ENCODE assay signal across 21 cellular contexts in the genomic region with DNA sequence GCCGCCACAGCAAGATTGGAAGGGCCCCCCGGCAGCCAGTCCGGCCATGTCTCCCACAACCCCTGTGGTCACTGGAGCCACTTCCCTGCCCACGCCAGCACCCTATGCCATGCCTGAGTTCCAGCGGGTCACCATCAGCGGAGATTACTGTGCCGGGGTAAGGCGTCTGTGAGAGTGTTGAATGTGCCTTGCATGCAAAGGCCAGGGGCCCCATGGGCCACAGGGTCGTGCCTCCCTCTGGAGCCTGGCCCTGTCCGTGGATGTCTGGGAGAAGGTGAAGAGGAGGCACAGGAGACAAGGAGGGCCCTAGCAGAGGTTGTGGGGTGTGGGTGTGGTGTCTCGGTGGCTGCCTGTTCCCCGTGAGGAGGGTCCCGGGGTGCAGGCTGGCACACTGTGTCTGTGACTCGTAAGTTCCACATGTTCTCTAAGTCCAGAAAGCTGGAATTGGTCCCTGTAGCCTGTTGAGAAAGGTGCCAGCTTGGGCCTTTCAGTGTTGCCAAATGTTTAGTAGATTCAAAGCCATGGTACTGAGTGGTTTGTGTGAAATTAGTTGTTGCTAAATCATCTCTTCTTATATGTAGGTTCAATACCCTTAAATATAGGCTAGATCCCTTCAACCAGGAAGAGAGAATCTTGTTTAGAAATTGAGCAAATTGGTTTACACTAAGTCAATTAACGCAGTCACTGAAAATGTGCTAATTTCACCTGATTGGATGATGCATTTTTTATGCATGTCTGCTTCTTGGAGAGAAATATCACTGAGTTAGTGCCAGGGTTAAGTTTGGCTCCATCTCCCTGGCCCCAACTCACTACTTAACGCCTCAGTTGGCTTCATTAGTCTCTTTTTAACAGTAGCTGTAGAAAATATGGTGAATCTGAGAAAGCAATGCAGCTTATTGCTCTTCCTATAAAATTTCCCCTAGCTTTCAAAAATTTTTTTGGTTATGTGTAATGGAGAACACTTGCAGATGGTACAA. TPM values are rescaled to one million over a fixed set of nuclear protein-coding genes. Genes with fewer than 3 reads are reported as not detected.
DNase-seq lines count a peak whose midpoint lies in the region; ATAC-seq and TF ChIP-seq lines count a peak whose summit lies in the region.
"Had no signal": no experiment of that assay in that cellular context is flagged by ENCODE, and none has a peak within 500 bp of the region (broad histone marks: within the 10 kb centered on the region; RNA-seq: fewer than 3 reads in every experiment).

No MANE protein-coding gene starts in this region.

- H3K27me3 ChIP-seq in GM23248 (replicated peaks; ENCODE audit: insufficient read depth) (no peaks in the 10 kb centered on the region), PC-9 (ENCODE audit: insufficient read depth, low read depth) (no peaks in the 10 kb centered on the region)
- H3K27me3 ChIP-seq: BLaER1, esophagus squamous epithelium, heart right ventricle had no signal

- H3K36me3 ChIP-seq in GM23248 (ENCODE audit: low read depth) (no peaks in the 10 kb centered on the region), PC-9 (ENCODE audit: low read depth) (no peaks in the 10 kb centered on the region)

- peak overlapping the region; percentile 83 for H3K27ac Mint-ChIP-seq in activated B cell treated with CpG ODN at 0.5 μM for 24 hours
- H3K27ac Mint-ChIP-seq: activated CD4-positive, alpha-beta T cell treated with anti-CD3 and anti-CD28 coated beads, Interleukin-2, amount 10 ng/mL, durations not matched to agents 7 days and 5 days; dendritic cell treated with granulocyte-macrophage colony-stimulating factor and Interleukin-4, amounts not matched to agents 40 ng/mL and 50 ng/mL, for 4 days had no signal

- no peaks in the 10 kb centered on the region for H3K27me3 Mint-ChIP-seq in activated B cell treated with CpG ODN at 0.5 μM for 24 hours
- H3K27me3 Mint-ChIP-seq: activated CD4-positive, alpha-beta T cell treated with anti-CD3 and anti-CD28 coated beads, Interleukin-2, amount 10 ng/mL, durations not matched to agents 7 days and 5 days; dendritic cell treated with granulocyte-macrophage colony-stimulating factor and Interleukin-4, amounts not matched to agents 40 ng/mL and 50 ng/mL, for 4 days had no signal

- H3K79me2 ChIP-seq in GM23248 (ENCODE audit: insufficient read depth) (no peaks in the 10 kb centered on the region), PC-9 (ENCODE audit: low read depth) (no peaks in the 10 kb centered on the region)

- no peaks in the 10 kb centered on the region for H4K20me1 ChIP-seq in GM23248 (ENCODE audit: insufficient read depth)
- no peaks in the 10 kb centered on the region for H4K20me1 ChIP-seq in PC-9 (ENCODE audit: insufficient read depth)

- TF ChIP-seq CTCF in activated B cell treated with CpG ODN at 0.5 μM for 24 hours (IDR thresholded peaks at IDR 0.05) (no peak), PC-9 (conservative IDR thresholded peaks at IDR 0.05) (no peak)

- H3K4me3 Mint-ChIP-seq in activated B cell treated with CpG ODN at 0.5 μM for 24 hours = no peak overlapping the region
- H3K4me3 Mint-ChIP-seq: activated CD4-positive, alpha-beta T cell treated with anti-CD3 and anti-CD28 coated beads, Interleukin-2, amount 10 ng/mL, durations not matched to agents 7 days and 5 days; dendritic cell treated with granulocyte-macrophage colony-stimulating factor and Interleukin-4, amounts not matched to agents 40 ng/mL and 50 ng/mL, for 4 days had no signal

- H3K4me3 ChIP-seq in GM23248 (no peak overlapping the region), PC-9 (no peak overlapping the region)
- H3K4me3 ChIP-seq: BLaER1, esophagus squamous epithelium, heart right ventricle had no signal

- H3K36me3 Mint-ChIP-seq in activated B cell treated with CpG ODN at 0.5 μM for 24 hours (ENCODE audit: low read depth) = peaks cover 90% of the 10 kb centered on the region

- H3K9ac ChIP-seq in GM23248 = no peak overlapping the region
- H3K9ac ChIP-seq: BLaER1 had no signal

- intact Hi-C loops in activated B cell treated with CpG ODN at 0.5 μM for 24 hours (cut with micrococcal nuclease) (no loop called here), posterior vena cava (cut with DNase I) (no loop called here), PC-9 (cut with micrococcal nuclease; ENCODE audit: unreplicated experiment) (no loop called here)

- WGBS in GM23248 (ENCODE audit: low coverage in 1 of 2, low lambda C conversion rate in 2 of 2, missing lambda C conversion rate in 2 of 2), 2 experiments = 76 to 79% methylated on average over 16 of the region's 16 CpGs

- in situ Hi-C loops in GM23248 (cut with MboI) = no loop called here

- no peak overlapping the region for H2AFZ ChIP-seq in GM23248
- no peak overlapping the region for H2AFZ ChIP-seq in PC-9

- DNase-seq in GM23248 = peak; percentile 19
- DNase-seq in activated B cell treated with CpG ODN at 0.5 μM for 24 hours = no peak
- peak; percentile 32 for DNase-seq in fibroblast of gingiva (ENCODE audit: low read depth)
- peak; percentile 64 for DNase-seq in posterior vena cava (ENCODE audit: low spot score)
- no peak for DNase-seq in NCI-H1048 (lab: John Stamatoyannopoulos, UW)
- no peak for DNase-seq in RKO (ENCODE audit: low spot score)
- DNase-seq in PC-9 = no peak
- DNase-seq: activated CD4-positive, alpha-beta T cell treated with anti-CD3 and anti-CD28 coated beads, Interleukin-2, amount 10 ng/mL, durations not matched to agents 7 days and 5 days; activated T-cell treated with anti-CD3 and anti-CD28 coated beads, Interleukin-2, amount 50 U/mL, for 1 hour; esophagus squamous epithelium; heart right ventricle; NCI-H2029; NCI-H524 treated with DMSO at 0.1 percent for 48 hours; stimulated activated CD4-positive, alpha-beta T cell treated with anti-CD3 and anti-CD28 coated beads, Interleukin-4, amount 100 ng/mL, for 24 hours; stimulated activated CD8-positive, alpha-beta memory T cell treated with anti-CD3 and anti-CD28 coated beads, Interleukin-4, amount 100 ng/mL, for 48 hours; trophoblast cell had no signal

- no peaks in the 10 kb centered on the region for H3K9me3 ChIP-seq in GM23248 (ENCODE audit: low read depth)
- H3K9me3 ChIP-seq in PC-9 (ENCODE audit: insufficient read depth, low read depth) = no peaks in the 10 kb centered on the region
- H3K9me3 ChIP-seq: BLaER1, esophagus squamous epithelium, heart right ventricle had no signal

- BruUV-seq in PC-9 (replicated peaks; lab: Mats Ljungman, UMichigan) = no TSS peak

- no peak for ATAC-seq in activated B cell treated with CpG ODN at 0.5 μM for 24 hours (ENCODE audit: low read depth)
- no peak for ATAC-seq in HG03442 (IDR thresholded peaks at IDR 0.05; ENCODE audit: unreplicated experiment)
- ATAC-seq: HCT116, HepG2 had no signal

- H3K9me3 Mint-ChIP-seq in activated B cell treated with CpG ODN at 0.5 μM for 24 hours = no peaks in the 10 kb centered on the region
- H3K9me3 Mint-ChIP-seq: activated CD4-positive, alpha-beta T cell treated with anti-CD3 and anti-CD28 coated beads, Interleukin-2, amount 10 ng/mL, durations not matched to agents 7 days and 5 days; dendritic cell treated with granulocyte-macrophage colony-stimulating factor and Interleukin-4, amounts not matched to agents 40 ng/mL and 50 ng/mL, for 4 days had no signal

- H3K4me1 ChIP-seq in GM23248 (ENCODE audit: insufficient read depth) (no peaks in the 10 kb centered on the region), PC-9 (replicated peaks; ENCODE audit: insufficient read depth) (no peaks in the 10 kb centered on the region)
- H3K4me1 ChIP-seq: BLaER1 had no signal

- H3K27ac ChIP-seq in GM23248 (no peak overlapping the region), PC-9 (no peak overlapping the region)
- H3K27ac ChIP-seq: BLaER1, heart right ventricle had no signal

- CTCF ChIA-PET in activated B cell treated with CpG ODN at 0.5 μM for 24 hours (lab: Charles Lee) (no interaction called here), PC-9 (lab: Charles Lee) (no interaction called here)

- no peak overlapping the region for H3K4me2 ChIP-seq in GM23248 (ENCODE audit: unreplicated experiment)
- H3K4me2 ChIP-seq in PC-9 = no peak overlapping the region
- H3K4me2 ChIP-seq: BLaER1 had no signal

- POLR2A ChIA-PET in activated B cell treated with CpG ODN at 0.5 μM for 24 hours (lab: Charles Lee) = interaction anchor here (0.8 kb wide), 1 partner anchor 24 kb away, joined by 3 read pairs; no protein-coding TSS in a partner anchor
- POLR2A ChIA-PET in PC-9 (lab: Charles Lee; ENCODE audit: unreplicated experiment) = interaction anchor here (0.6 kb wide), 1 partner anchor 16 kb away, joined by 8 read pairs; no protein-coding TSS in a partner anchor

- H3K4me1 Mint-ChIP-seq in activated B cell treated with CpG ODN at 0.5 μM for 24 hours = peaks cover 43% of the 10 kb centered on the region

- H3F3A ChIP-seq in GM23248 (ENCODE audit: insufficient read depth) (no peaks in the 10 kb centered on the region), PC-9 (ENCODE audit: insufficient read depth, low read depth) (no peaks in the 10 kb centered on the region)

- H3K9me2 ChIP-seq in GM23248 (ENCODE audit: insufficient read depth) (no peaks in the 10 kb centered on the region), PC-9 (ENCODE audit: insufficient read depth) (no peaks in the 10 kb centered on the region)

RNA-seq across cellular contexts. Expression of a gene that starts 23.8 kb away (rescaled TPM):
- total RNA-seq in GM23248 (2014; rRNA removed; shearing (Covaris generic)) = 4.9 and 6.4 TPM in 2 replicates
- 3.3 and 3.6 TPM in 2 replicates for polyA plus RNA-seq in GM23248 (2016; fragmentation: Nextera tagmentation; extraction: Ambion mirVana)
- total RNA-seq in activated B cell treated with CpG ODN at 0.5 μM for 24 hours = 99.5 and 116 TPM in 2 replicates
- total RNA-seq in posterior vena cava = 1 to 10 TPM; 6.5 to 6.9 TPM
- 16.5 and 17.4 TPM in 2 replicates for total RNA-seq in PC-9 (2021)

Comparison
In these comparisons a context has a peak if more than half of its experiments do, and no peak if none do; other contexts are left out.
1. DNase-seq: peak in GM23248 (single experiment), fibroblast of gingiva (single experiment) and posterior vena cava (single experiment); none in activated B cell treated with CpG ODN at 0.5 μM for 24 hours (single experiment), NCI-H1048 (single experiment), RKO (single experiment) and PC-9 (0 of 2).